11 cellular contexts compared by ENCODE assay signal in genomic region chr3:69240651-69241578, GRCh38.
A peak's percentile ranks its signal among the peaks of the same experiment; 100 is the strongest.
DNase-seq lines count a peak whose midpoint lies in the region; ATAC-seq and TF ChIP-seq lines count a peak whose summit lies in the region.
"Had no signal": no experiment of that assay in that cellular context is flagged by ENCODE, and none has a peak within 500 bp of the region (broad histone marks: within the 10 kb centered on the region; RNA-seq: fewer than 3 reads in every experiment).

No MANE protein-coding gene starts in this region.

- H3K4me3 ChIP-seq in GM12864 (ENCODE audit: low read depth, low read length) (no peak overlapping the region), GM23338 (no peak overlapping the region), mucosa of descending colon (no peak overlapping the region)

- H4K20me1 ChIP-seq in GM23338 (replicated peaks; ENCODE audit: insufficient read depth) = no peaks in the 10 kb centered on the region

- intact Hi-C loops in mucosa of descending colon (cut with DNase I, micrococcal nuclease) = no loop called here

- H3K4me1 ChIP-seq in GM23338 (ENCODE audit: insufficient read depth) (peaks cover 53% of the 10 kb centered on the region), mucosa of descending colon (ENCODE audit: low read depth) (peaks cover 4% of the 10 kb centered on the region)

- H3K4me3 Mint-ChIP-seq in GM23338 = no peak overlapping the region
- H3K4me3 Mint-ChIP-seq: activated B cell treated with CpG ODN at 0.5 μM for 24 hours had no signal

- peaks cover 10% of the 10 kb centered on the region; the same call in 1 of the 2 replicates for H3K27me3 ChIP-seq in GM23338 (ENCODE audit: insufficient read depth)

- peaks cover 12% of the 10 kb centered on the region for H3K27me3 Mint-ChIP-seq in GM23338 (ENCODE audit: insufficient read depth, low read depth, poor library complexity)
- H3K27me3 Mint-ChIP-seq: activated B cell treated with CpG ODN at 0.5 μM for 24 hours had no signal

- TF ChIP-seq CTCF in GM12864 (IDR thresholded peaks at IDR 0.05; ENCODE audit: low read depth, low read length, missing control alignments) (no peak), GM23338 (conservative IDR thresholded peaks at IDR 0.05; ENCODE audit: low read depth in 2 of 2) (no peak), mucosa of descending colon (IDR thresholded peaks at IDR 0.05) (no peak)

- POLR2A ChIA-PET in HEK293T (lab: Yijun Ruan, JAX) = no interaction called here

- no peaks in the 10 kb centered on the region for H3K36me3 Mint-ChIP-seq in GM23338 (ENCODE audit: low read depth)

- H3K9me3 Mint-ChIP-seq in GM23338 = no peaks in the 10 kb centered on the region; the same call in 2 of the 3 replicates
- H3K9me3 Mint-ChIP-seq: activated B cell treated with CpG ODN at 0.5 μM for 24 hours had no signal

- no peaks in the 10 kb centered on the region for H3K9me2 ChIP-seq in GM23338 (ENCODE audit: insufficient read depth)

- DNase-seq in GM12864 (ENCODE audit: low read depth) = peak; percentile 19
- peak; percentile 33 for DNase-seq in GM23338 (ENCODE audit: low spot score)
- peak; percentile 10 for DNase-seq in MV-4-11 (lab: John Stamatoyannopoulos, UW)
- DNase-seq in left lobe of liver (ENCODE audit: low spot score) = no peak
- no peak for DNase-seq in mucosa of descending colon
- DNase-seq in cerebellar nuclear complex (lab: John Stamatoyannopoulos, UW) = no peak
- no peak for DNase-seq in HEK293T (ENCODE audit: extremely low spot score)
- no peak for DNase-seq in stimulated activated CD4-positive, alpha-beta T cell treated with anti-CD3 and anti-CD28 coated beads, Interleukin-4, amount 100 ng/mL, for 4 hours
- DNase-seq: activated B cell treated with CpG ODN at 0.5 μM for 24 hours, NCI-H2081 treated with DMSO at 0.1 percent for 48 hours, posterior cingulate gyrus had no signal

- H3K27ac ChIP-seq in GM23338 (ENCODE audit: low read depth) = peak overlapping the region; percentile 1; the same call in 1 of the 2 replicates

- H3K36me3 ChIP-seq in GM23338 (ENCODE audit: insufficient read depth) (no peaks in the 10 kb centered on the region), mucosa of descending colon (ENCODE audit: low read depth) (no peaks in the 10 kb centered on the region)

- no peaks in the 10 kb centered on the region for H3K79me2 ChIP-seq in GM23338 (replicated peaks; ENCODE audit: insufficient read depth)

- H3K4me2 ChIP-seq in GM23338 = peak overlapping the region; percentile 26

- H3K9me3 ChIP-seq in mucosa of descending colon = no peaks in the 10 kb centered on the region

- CTCF ChIA-PET in HEK293T (lab: Yijun Ruan, JAX) = interaction anchor here (1.2 to 2.0 kb wide), 2 partner anchors 69 to 79 kb away, joined by 4 to 5 read pairs; no protein-coding TSS in a partner anchor

- no peaks in the 10 kb centered on the region for H3F3A ChIP-seq in GM23338 (replicated peaks; ENCODE audit: low read depth)

- H3K4me1 Mint-ChIP-seq in GM23338 = peaks cover 53% of the 10 kb centered on the region
- H3K4me1 Mint-ChIP-seq: activated B cell treated with CpG ODN at 0.5 μM for 24 hours had no signal

- H3K27ac Mint-ChIP-seq in GM23338 = no peak overlapping the region; the same call in 1 of the 2 replicates
- H3K27ac Mint-ChIP-seq: activated B cell treated with CpG ODN at 0.5 μM for 24 hours had no signal

- no peak; the same call in 2 of the 3 replicates for ATAC-seq in GM23338
- ATAC-seq in left lobe of liver = peak; percentile 74
- ATAC-seq in mucosa of descending colon = no peak

- H2AFZ ChIP-seq in GM23338 = no peak overlapping the region

TF ChIP-seq in GM23338, 12 proteins besides CTCF, POLR2A, EP300 and RAD21 (continues in another document):
- TF ChIP-seq JUNB (IDR thresholded peaks at IDR 0.05; ENCODE audit: unreplicated experiment) = no peak
- TF ChIP-seq ETS1 (IDR thresholded peaks at IDR 0.05) = no peak
- no peak for TF ChIP-seq ZNF114 (CRISPR knock-in tag; IDR thresholded peaks at IDR 0.05)
- no peak for TF ChIP-seq EZH2 (IDR thresholded peaks at IDR 0.05; ENCODE audit: low read depth, unreplicated experiment)
- no peak for TF ChIP-seq POLR2AphosphoS5 (IDR thresholded peaks at IDR 0.05; ENCODE audit: low read depth)
- TF ChIP-seq EZH2phosphoT487 (IDR thresholded peaks at IDR 0.05; ENCODE audit: unreplicated experiment) = no peak
- no peak for TF ChIP-seq STAT1 (IDR thresholded peaks at IDR 0.05; ENCODE audit: unreplicated experiment)
- no peak for TF ChIP-seq ZNF331 (CRISPR knock-in tag; IDR thresholded peaks at IDR 0.05; ENCODE audit: low read depth)

TF ChIP-seq in HEK293T, 16 proteins besides CTCF, POLR2A, EP300 and RAD21:
- TF ChIP-seq TARDBP (IDR thresholded peaks at IDR 0.05) (no peak), FOXM1 (IDR thresholded peaks at IDR 0.05; ENCODE audit: borderline replicate concordance) (no peak), LEF1 (IDR thresholded peaks at IDR 0.05; ENCODE audit: borderline replicate concordance) (no peak), PKNOX1 (IDR thresholded peaks at IDR 0.05) (no peak), NFRKB (IDR thresholded peaks at IDR 0.05) (no peak), HDGF (IDR thresholded peaks at IDR 0.05; ENCODE audit: borderline replicate concordance) (no peak), BHLHE40 (IDR thresholded peaks at IDR 0.05; ENCODE audit: borderline replicate concordance) (no peak), FOXA1 (IDR thresholded peaks at IDR 0.05) (no peak), L3MBTL2 (conservative IDR thresholded peaks at IDR 0.05) (no peak), SP1 (IDR thresholded peaks at IDR 0.05) (no peak), CTBP1 (IDR thresholded peaks at IDR 0.05; ENCODE audit: borderline replicate concordance) (no peak), ARNT (IDR thresholded peaks at IDR 0.05) (no peak), FOXK2 (IDR thresholded peaks at IDR 0.05) (no peak), SUZ12 (IDR thresholded peaks at IDR 0.05) (no peak), ZNF384 (IDR thresholded peaks at IDR 0.05) (no peak), ELF4 (IDR thresholded peaks at IDR 0.05) (no peak)
TF ChIP-seq in HEK293T: peak in this region for 0.

Comparison
In these comparisons a context has a peak if more than half of its experiments do, and no peak if none do; other contexts are left out.
1. DNase-seq: peak in GM12864 (single experiment), GM23338 (single experiment) and MV-4-11 (single experiment); none in left lobe of liver (single experiment), mucosa of descending colon (0 of 3), cerebellar nuclear complex (0 of 2), HEK293T (single experiment) and stimulated activated CD4-positive, alpha-beta T cell treated with anti-CD3 and anti-CD28 coated beads, Interleukin-4, amount 100 ng/mL, for 4 hours (0 of 2).